Comparison of ENCODE assay signal across 10 cellular contexts in the genomic region with DNA sequence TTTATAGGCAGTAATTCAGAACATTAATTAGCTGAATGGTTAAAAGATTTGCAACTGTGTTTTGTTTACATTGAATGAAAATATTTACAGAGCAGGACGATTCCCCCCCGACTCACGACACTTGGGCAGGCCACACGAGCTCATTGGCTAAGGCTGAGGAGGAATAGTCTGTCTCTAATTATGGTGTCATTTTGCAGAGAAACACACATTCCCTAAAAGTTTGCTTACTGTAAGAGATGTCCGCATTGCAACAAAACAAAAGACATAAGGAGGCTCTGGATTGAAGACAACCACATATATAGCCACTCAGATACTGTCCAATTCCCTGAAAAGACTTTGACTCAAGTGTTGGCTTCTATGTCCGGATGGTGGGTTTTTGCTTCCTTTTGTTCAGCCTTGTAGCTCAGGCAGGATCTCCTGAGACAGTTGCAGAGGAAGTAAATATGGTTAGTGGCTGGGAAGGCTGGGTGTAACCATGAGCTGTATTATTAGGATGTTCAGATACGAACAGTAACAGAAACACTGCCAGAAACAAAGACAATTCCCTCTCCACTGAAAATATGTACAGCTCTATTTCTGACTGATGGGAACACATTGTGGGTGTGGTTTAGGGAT.
DNase-seq lines count a peak whose midpoint lies in the region; ATAC-seq and TF ChIP-seq lines count a peak whose summit lies in the region.
"Had no signal": no experiment of that assay in that cellular context is flagged by ENCODE, and none has a peak within 500 bp of the region (broad histone marks: within the 10 kb centered on the region; RNA-seq: fewer than 3 reads in every experiment).

No MANE protein-coding gene starts in this region.

- H3K9me3 ChIP-seq in mucosa of descending colon (no peaks in the 10 kb centered on the region), vagina (no peaks in the 10 kb centered on the region)

- no peaks in the 10 kb centered on the region for H3K36me3 ChIP-seq in mucosa of descending colon (ENCODE audit: low read depth)
- peaks cover 0 to 3% of the 10 kb centered on the region in 2 donors for H3K36me3 ChIP-seq in vagina

- DNase-seq in activated naive CD4-positive, alpha-beta T cell (lab: John Stamatoyannopoulos, UW) = no peak
- DNase-seq in mucosa of descending colon = no peak
- DNase-seq in vagina (ENCODE audit: extremely low spot score in 2 of 2) = no peak
- no peak for DNase-seq in NK-92 treated with Interleukin-12 subunit alpha and Interleukin-12 subunit beta, amount 100 ng/mL, for 24 hours (lab: John Stamatoyannopoulos, UW)
- no peak for DNase-seq in type B pancreatic cell (ENCODE audit: extremely low spot score, unreplicated experiment)
- DNase-seq: H7, NCI-H1417 treated with DMSO at 0.1 percent for 48 hours had no signal

- no peak for TF ChIP-seq POLR2A in vagina (IDR thresholded peaks at IDR 0.05)

- peaks cover 24% of the 10 kb centered on the region for H3K4me1 ChIP-seq in mucosa of descending colon (ENCODE audit: low read depth)
- H3K4me1 ChIP-seq in vagina = peaks cover 88% of the 10 kb centered on the region

- no peaks in the 10 kb centered on the region for H3K27me3 Mint-ChIP-seq in activated naive CD4-positive, alpha-beta T cell treated with anti-CD3 and anti-CD28 coated beads, Interleukin-2, amount 50 U/mL, for 24 hours
- H3K27me3 Mint-ChIP-seq in brain (no peaks in the 10 kb centered on the region), type B pancreatic cell (no peaks in the 10 kb centered on the region)

- peak overlapping the region; percentile 24 for H3K27ac Mint-ChIP-seq in activated naive CD4-positive, alpha-beta T cell treated with anti-CD3 and anti-CD28 coated beads, Interleukin-2, amount 50 U/mL, for 24 hours
- H3K27ac Mint-ChIP-seq in brain (peak overlapping the region; percentile 17 to 84 (median 24)), type B pancreatic cell (no peak overlapping the region)

- H3K4me1 Mint-ChIP-seq in activated naive CD4-positive, alpha-beta T cell treated with anti-CD3 and anti-CD28 coated beads, Interleukin-2, amount 50 U/mL, for 24 hours = peaks cover 59% of the 10 kb centered on the region
- peaks cover 22% of the 10 kb centered on the region for H3K4me1 Mint-ChIP-seq in brain
- H3K4me1 Mint-ChIP-seq in type B pancreatic cell (ENCODE audit: unreplicated experiment) = peaks cover 23% of the 10 kb centered on the region

- no peaks in the 10 kb centered on the region for H3K9me3 Mint-ChIP-seq in activated naive CD4-positive, alpha-beta T cell treated with anti-CD3 and anti-CD28 coated beads, Interleukin-2, amount 50 U/mL, for 24 hours
- H3K9me3 Mint-ChIP-seq in brain (no peaks in the 10 kb centered on the region), type B pancreatic cell (no peaks in the 10 kb centered on the region)

- ATAC-seq in mucosa of descending colon (peak; percentile 34), GM21717 (IDR thresholded peaks at IDR 0.05; ENCODE audit: unreplicated experiment) (no peak)

- H3K4me3 ChIP-seq in mucosa of descending colon = no peak overlapping the region
- peak overlapping the region; percentile 14 to 56 for H3K4me3 ChIP-seq in vagina

- H3K27me3 ChIP-seq in vagina = no peaks in the 10 kb centered on the region

- H3K27ac ChIP-seq in vagina = peak overlapping the region; percentile 52

- intact Hi-C loops in mucosa of descending colon (cut with DNase I, micrococcal nuclease) (no loop called here), vagina (cut with DNase I) (loop anchor here (5.0 kb wide), 1 partner anchor 98 kb away; no protein-coding TSS in a partner anchor)

- peaks cover 11% of the 10 kb centered on the region for H3K36me3 Mint-ChIP-seq in activated naive CD4-positive, alpha-beta T cell treated with anti-CD3 and anti-CD28 coated beads, Interleukin-2, amount 50 U/mL, for 24 hours
- H3K36me3 Mint-ChIP-seq in brain (peaks cover 14% of the 10 kb centered on the region), type B pancreatic cell (peaks cover 15% of the 10 kb centered on the region)

- peak overlapping the region; percentile 56 for H3K4me3 Mint-ChIP-seq in activated naive CD4-positive, alpha-beta T cell treated with anti-CD3 and anti-CD28 coated beads, Interleukin-2, amount 50 U/mL, for 24 hours
- peak overlapping the region in 4 of 5 experiments; percentile 49 to 86 (median 66) for H3K4me3 Mint-ChIP-seq in brain
- H3K4me3 Mint-ChIP-seq in type B pancreatic cell = no peak overlapping the region

- no peak for TF ChIP-seq CTCF in brain (conservative IDR thresholded peaks at IDR 0.05)
- no peak for TF ChIP-seq CTCF in mucosa of descending colon (IDR thresholded peaks at IDR 0.05)
- TF ChIP-seq CTCF in vagina (IDR thresholded peaks at IDR 0.05) = no peak
- TF ChIP-seq CTCF in type B pancreatic cell (conservative IDR thresholded peaks at IDR 0.05) = no peak
